ENCODE assay signal across 34 cellular contexts in genomic region chr4:59339631-59340030, GRCh38.
DNase-seq lines count a peak whose midpoint lies in the region; ATAC-seq and TF ChIP-seq lines count a peak whose summit lies in the region.
"Had no signal": no experiment of that assay in that cellular context is flagged by ENCODE, and none has a peak within 500 bp of the region (broad histone marks: within the 10 kb centered on the region; RNA-seq: fewer than 3 reads in every experiment).

No MANE protein-coding gene starts in this region.

- no peaks in the 10 kb centered on the region for H3K9me2 ChIP-seq in GM23338 (ENCODE audit: insufficient read depth)

- H3K79me2 ChIP-seq in GM23338 (replicated peaks; ENCODE audit: insufficient read depth) = no peaks in the 10 kb centered on the region
- H3K79me2 ChIP-seq: parathyroid adenoma had no signal

- H3K27ac Mint-ChIP-seq in GM23338 = no peak overlapping the region
- no peak overlapping the region for H3K27ac Mint-ChIP-seq in osteocyte (ENCODE audit: unreplicated experiment)
- H3K27ac Mint-ChIP-seq: activated naive CD8-positive, alpha-beta T cell treated with anti-CD3 and anti-CD28 coated beads, Interleukin-2, amount 50 U/mL, for 24 hours; activated T-cell treated with anti-CD3 and anti-CD28 coated beads, Interleukin-2, amount 50 U/mL, for 72 hours; nephron progenitor cell; stimulated activated naive CD8-positive, alpha-beta T cell treated with anti-CD3 and anti-CD28 coated beads, Interleukin-15, Interleukin-2, amounts not matched to agents 100 ng/mL and 50 ng/mL, for 24 hours; T-helper 17 cell had no signal

- H4K91ac ChIP-seq in neuronal stem cell (ENCODE audit: low read depth, low read length, poor library complexity) = no peak overlapping the region

- H3K9ac ChIP-seq in neuronal stem cell (ENCODE audit: low read depth, low read length, poor library complexity) = no peak overlapping the region
- H3K9ac ChIP-seq: GM23248, parathyroid adenoma had no signal

- H4K8ac ChIP-seq in neuronal stem cell (ENCODE audit: low read depth, low read length) = no peak overlapping the region

- no peak overlapping the region for H2BK5ac ChIP-seq in neuronal stem cell (ENCODE audit: low read length)

- no peaks in the 10 kb centered on the region for H3K27me3 Mint-ChIP-seq in GM23338 (ENCODE audit: insufficient read depth, low read depth, poor library complexity)
- no peaks in the 10 kb centered on the region for H3K27me3 Mint-ChIP-seq in osteocyte (ENCODE audit: unreplicated experiment)
- H3K27me3 Mint-ChIP-seq: activated naive CD8-positive, alpha-beta T cell treated with anti-CD3 and anti-CD28 coated beads, Interleukin-2, amount 50 U/mL, for 24 hours; stimulated activated naive CD8-positive, alpha-beta T cell treated with anti-CD3 and anti-CD28 coated beads, Interleukin-15, Interleukin-2, amounts not matched to agents 100 ng/mL and 50 ng/mL, for 24 hours; T-helper 17 cell had no signal

- no peaks in the 10 kb centered on the region for H3K9me3 ChIP-seq in neuronal stem cell (replicated peaks in 1 of 2; ENCODE audit: control insufficient read depth in 2 of 2, insufficient read depth in 1 of 2, low read depth in 1 of 2, low read length in 2 of 2)
- H3K9me3 ChIP-seq: thoracic aorta, uterus had no signal

- TF ChIP-seq CTCF in GM23338 (conservative IDR thresholded peaks at IDR 0.05; ENCODE audit: low read depth in 2 of 2) = no peak
- TF ChIP-seq CTCF in osteocyte (IDR thresholded peaks at IDR 0.05) = no peak

- no peak overlapping the region for H3K14ac ChIP-seq in neuronal stem cell (ENCODE audit: low read length)

- no peaks in the 10 kb centered on the region for H3K36me3 ChIP-seq in GM23338 (ENCODE audit: insufficient read depth)
- no peaks in the 10 kb centered on the region for H3K36me3 ChIP-seq in neuronal stem cell (replicated peaks in 1 of 2; ENCODE audit: control insufficient read depth in 2 of 2, insufficient read depth in 2 of 2, low read length in 2 of 2)
- H3K36me3 ChIP-seq: spleen, thoracic aorta, uterus had no signal

- H3K27me3 ChIP-seq in GM23338 (ENCODE audit: insufficient read depth) (no peaks in the 10 kb centered on the region), neuronal stem cell (ENCODE audit: control insufficient read depth in 3 of 3, insufficient read depth in 3 of 3, low read depth in 1 of 3, low read length in 3 of 3) (no peaks in the 10 kb centered on the region)
- H3K27me3 ChIP-seq: foreskin keratinocyte, spleen, uterus had no signal

- H3K36me3 Mint-ChIP-seq in GM23338 (ENCODE audit: low read depth) = no peaks in the 10 kb centered on the region
- H3K36me3 Mint-ChIP-seq in osteocyte (ENCODE audit: unreplicated experiment) = no peaks in the 10 kb centered on the region

- no peak overlapping the region for H3K4me3 Mint-ChIP-seq in GM23338
- no peak overlapping the region for H3K4me3 Mint-ChIP-seq in osteocyte (ENCODE audit: unreplicated experiment)
- H3K4me3 Mint-ChIP-seq: activated naive CD8-positive, alpha-beta T cell treated with anti-CD3 and anti-CD28 coated beads, Interleukin-2, amount 50 U/mL, for 24 hours; activated T-cell treated with anti-CD3 and anti-CD28 coated beads, Interleukin-2, amount 50 U/mL, for 72 hours; nephron progenitor cell; stimulated activated naive CD8-positive, alpha-beta T cell treated with anti-CD3 and anti-CD28 coated beads, Interleukin-15, Interleukin-2, amounts not matched to agents 100 ng/mL and 50 ng/mL, for 24 hours; T-helper 17 cell had no signal

- no peak overlapping the region for H3K4ac ChIP-seq in neuronal stem cell (ENCODE audit: low read length)

- peak; percentile 31; the same call in 1 of the 3 replicates for ATAC-seq in GM23338
- ATAC-seq: activated naive CD8-positive, alpha-beta T cell treated with anti-CD3 and anti-CD28 coated beads, Interleukin-2, amount 50 U/mL, for 24 hours; activated T-cell treated with anti-CD3 and anti-CD28 coated beads, Interleukin-2, amount 50 U/mL, for 72 hours; esophagus mucosa; foreskin keratinocyte; PC-3; right cardiac atrium; T-helper 17 cell had no signal

- no peak overlapping the region for H3K4me3 ChIP-seq in GM23338
- no peak overlapping the region for H3K4me3 ChIP-seq in neuronal stem cell (ENCODE audit: low read length in 2 of 2)
- H3K4me3 ChIP-seq: coronary artery, GM23248, spleen, thoracic aorta, uterus had no signal

- H3K4me1 Mint-ChIP-seq in GM23338 = no peaks in the 10 kb centered on the region
- no peaks in the 10 kb centered on the region for H3K4me1 Mint-ChIP-seq in osteocyte (ENCODE audit: unreplicated experiment)
- H3K4me1 Mint-ChIP-seq: activated naive CD8-positive, alpha-beta T cell treated with anti-CD3 and anti-CD28 coated beads, Interleukin-2, amount 50 U/mL, for 24 hours; nephron progenitor cell; T-helper 17 cell had no signal

- H3K27ac ChIP-seq in GM23338 (ENCODE audit: low read depth) (no peak overlapping the region), neuronal stem cell (replicated peaks; ENCODE audit: low read length) (peak overlapping the region; percentile 44)
- H3K27ac ChIP-seq: coronary artery, foreskin keratinocyte, GM23248, parathyroid adenoma, spleen, thoracic aorta, uterus had no signal

- H3F3A ChIP-seq in GM23338 (replicated peaks; ENCODE audit: low read depth) = no peaks in the 10 kb centered on the region

- no peaks in the 10 kb centered on the region for H3K9me3 Mint-ChIP-seq in GM23338
- H3K9me3 Mint-ChIP-seq in osteocyte (ENCODE audit: unreplicated experiment) = no peaks in the 10 kb centered on the region
- H3K9me3 Mint-ChIP-seq: nephron progenitor cell had no signal

- H3K4me1 ChIP-seq in GM23338 (ENCODE audit: insufficient read depth) (no peaks in the 10 kb centered on the region), neuronal stem cell (ENCODE audit: control insufficient read depth in 2 of 2, insufficient read depth in 1 of 2, low read depth in 1 of 2, low read length in 2 of 2) (peaks cover 3% of the 10 kb centered on the region in 2 donors)
- H3K4me1 ChIP-seq: foreskin keratinocyte, parathyroid adenoma, spleen, uterus had no signal

- H3K18ac ChIP-seq in neuronal stem cell (ENCODE audit: low read length) = no peak overlapping the region

- H3K23ac ChIP-seq in neuronal stem cell (ENCODE audit: low read depth, low read length, poor library complexity) = no peak overlapping the region

- H4K20me1 ChIP-seq in GM23338 (replicated peaks; ENCODE audit: insufficient read depth) = no peaks in the 10 kb centered on the region

- no peaks in the 10 kb centered on the region for H3K79me1 ChIP-seq in neuronal stem cell (ENCODE audit: low read depth, low read length)

- H3K4me2 ChIP-seq in GM23338 (no peak overlapping the region), neuronal stem cell (ENCODE audit: insufficient read depth, low read length, poor library complexity, severe bottlenecking) (no peak overlapping the region)

- no peak overlapping the region for H2BK12ac ChIP-seq in neuronal stem cell (ENCODE audit: low read length)

- H2AFZ ChIP-seq in GM23338 (peak overlapping the region; percentile 83; the same call in 1 of the 2 replicates), neuronal stem cell (ENCODE audit: low read length) (peak overlapping the region; percentile 48)
- H2AFZ ChIP-seq: GM23248, parathyroid adenoma had no signal

- peak; percentile 1 for DNase-seq in GM23338 (ENCODE audit: low spot score)
- peak; percentile 1 for DNase-seq in SK-N-DZ (ENCODE audit: low spot score)
- peak; percentile 64 for DNase-seq in foreskin melanocyte
- peak; percentile 40 for DNase-seq in neuronal stem cell (ENCODE audit: low spot score)
- no peak for DNase-seq in AML-193 (lab: John Stamatoyannopoulos, UW)
- DNase-seq in osteocyte (ENCODE audit: extremely low spot score, unreplicated experiment) = no peak
- no peak for DNase-seq in 8988T
- DNase-seq in NCI-H1436 (lab: John Stamatoyannopoulos, UW) = no peak
- DNase-seq: ACHN; activated CD4-positive, alpha-beta T cell treated with anti-CD3 and anti-CD28 coated beads, Interleukin-2, amount 50 U/mL, for 48 hours; activated CD4-positive, CD25-positive, alpha-beta regulatory T cell treated with anti-CD3 and anti-CD28 coated beads, Interleukin-2, amount 50 U/mL, for 72 hours; activated naive CD4-positive, alpha-beta T cell; activated naive CD8-positive, alpha-beta T cell treated with anti-CD3 and anti-CD28 coated beads, Interleukin-2, amount 50 U/mL, for 24 hours; activated T-cell treated with anti-CD3 and anti-CD28 coated beads, Interleukin-2, amount 50 U/mL, for 72 hours; foreskin keratinocyte; GDM1; GM23248; NCI-H1092; NCI-H1694 treated with DMSO at 0.1 percent for 48 hours; NCI-H2171; NCI-H510A treated with DMSO at 0.1 percent for 48 hours; nephron progenitor cell; PC-3; right cardiac atrium; spleen; stimulated activated CD4-positive, alpha-beta T cell treated with anti-CD3 and anti-CD28 coated beads, Interleukin-2, amount 100 ng/mL, for 24 hours; stimulated activated CD8-positive, alpha-beta memory T cell treated with anti-CD3 and anti-CD28 coated beads, Interleukin-4, amount 100 ng/mL, for 48 hours; T-helper 17 cell; uterus had no signal

- H2BK120ac ChIP-seq in neuronal stem cell (ENCODE audit: low read depth, low read length) = no peak overlapping the region

- no peak overlapping the region for H2BK15ac ChIP-seq in neuronal stem cell (ENCODE audit: low read length)

- no peak overlapping the region for H2AK5ac ChIP-seq in neuronal stem cell (ENCODE audit: low read depth, low read length)

TF ChIP-seq in GM23338, 12 proteins besides CTCF, POLR2A, EP300 and RAD21 (continues in another document):
- TF ChIP-seq REST (IDR thresholded peaks at IDR 0.05; ENCODE audit: unreplicated experiment) (no peak), EZH2phosphoT487 (IDR thresholded peaks at IDR 0.05; ENCODE audit: unreplicated experiment) (no peak)

Comparison
In these comparisons a context has a peak if more than half of its experiments do, and no peak if none do; other contexts are left out.
1. DNase-seq: peak in GM23338 (single experiment), SK-N-DZ (single experiment), foreskin melanocyte (single experiment) and neuronal stem cell (single experiment); none in AML-193 (0 of 2), osteocyte (single experiment), 8988T (single experiment) and NCI-H1436 (single experiment).